22 cellular contexts compared by ENCODE assay signal in the genomic region with DNA sequence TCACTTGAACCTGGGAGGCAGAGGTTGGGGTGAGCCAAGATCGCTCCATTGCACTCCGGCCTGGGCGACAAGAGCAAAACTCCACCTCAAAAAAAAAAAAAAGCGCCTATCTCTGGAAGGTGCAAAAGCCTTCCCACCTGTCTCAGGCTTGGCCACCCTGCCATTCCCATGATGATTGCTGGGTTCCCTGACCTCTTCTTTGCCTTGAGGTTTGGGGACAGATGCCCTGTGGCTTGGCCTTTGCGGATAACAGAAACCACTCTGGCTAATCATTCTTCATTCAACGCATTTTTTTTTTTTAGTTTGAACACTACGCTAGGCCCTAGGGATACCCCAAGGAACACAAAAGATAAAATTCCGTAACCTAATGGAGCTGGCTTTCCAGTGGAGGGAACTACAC.
"Had no signal": no experiment of that assay in that cellular context is flagged by ENCODE, and none has a peak within 500 bp of the region (broad histone marks: within the 10 kb centered on the region; RNA-seq: fewer than 3 reads in every experiment).

No MANE protein-coding gene starts in this region.

- H3K27me3 Mint-ChIP-seq: activated CD4-positive, alpha-beta memory T cell treated with anti-CD3 and anti-CD28 coated beads for 36 hours; activated naive CD4-positive, alpha-beta T cell treated with anti-CD3 and anti-CD28 coated beads, Interleukin-2, amount 50 U/mL, for 24 hours; central memory CD8-positive, alpha-beta T cell; effector memory CD8-positive, alpha-beta T cell; naive thymus-derived CD8-positive, alpha-beta T cell; stimulated activated naive B cell treated with anti-CD40 and anti-IgM and Interleukin-4, amounts not matched to agents 10 μg/mL and 1 μg/mL and 100 μg/mL, for 72 hours; T-helper 17 cell had no signal

- H3K4me3 Mint-ChIP-seq: activated CD4-positive, alpha-beta memory T cell treated with anti-CD3 and anti-CD28 coated beads for 36 hours; activated naive CD4-positive, alpha-beta T cell treated with anti-CD3 and anti-CD28 coated beads, Interleukin-2, amount 50 U/mL, for 24 hours; central memory CD8-positive, alpha-beta T cell; effector memory CD8-positive, alpha-beta T cell; stimulated activated naive B cell treated with anti-CD40 and anti-IgM and Interleukin-4, amounts not matched to agents 10 μg/mL and 1 μg/mL and 100 μg/mL, for 72 hours; T-helper 17 cell had no signal

- H3K36me3 Mint-ChIP-seq: activated CD4-positive, alpha-beta memory T cell treated with anti-CD3 and anti-CD28 coated beads for 36 hours; activated naive CD4-positive, alpha-beta T cell treated with anti-CD3 and anti-CD28 coated beads, Interleukin-2, amount 50 U/mL, for 24 hours; naive thymus-derived CD8-positive, alpha-beta T cell had no signal

- H3K9me3 ChIP-seq: colonic mucosa, heart left ventricle, lower lobe of right lung, right lobe of liver, transverse colon had no signal

- H3K4me3 ChIP-seq: colonic mucosa, dorsolateral prefrontal cortex, heart left ventricle, lower lobe of right lung, right lobe of liver, skin epidermis, transverse colon had no signal

- FAIRE-seq: astrocyte, islet of Langerhans, urothelium cell line had no signal

- H3K79me2 ChIP-seq: parathyroid adenoma had no signal

- H3K27me3 ChIP-seq: colonic mucosa, dorsolateral prefrontal cortex, heart left ventricle, right lobe of liver, transverse colon had no signal

- H3K27ac Mint-ChIP-seq: activated naive CD4-positive, alpha-beta T cell treated with anti-CD3 and anti-CD28 coated beads, Interleukin-2, amount 50 U/mL, for 24 hours had no signal

- H3K9me3 Mint-ChIP-seq: activated CD4-positive, alpha-beta memory T cell treated with anti-CD3 and anti-CD28 coated beads for 36 hours; activated naive CD4-positive, alpha-beta T cell treated with anti-CD3 and anti-CD28 coated beads, Interleukin-2, amount 50 U/mL, for 24 hours; central memory CD8-positive, alpha-beta T cell; effector memory CD8-positive, alpha-beta T cell; stimulated activated naive B cell treated with anti-CD40 and anti-IgM and Interleukin-4, amounts not matched to agents 10 μg/mL and 1 μg/mL and 100 μg/mL, for 72 hours had no signal

- H3K36me3 ChIP-seq: colonic mucosa, heart left ventricle, lower lobe of right lung, right lobe of liver, transverse colon had no signal

- ATAC-seq: effector memory CD8-positive, alpha-beta T cell; heart left ventricle; lower lobe of right lung; naive thymus-derived CD8-positive, alpha-beta T cell; right lobe of liver; stimulated activated naive B cell treated with anti-CD40 and anti-IgM and Interleukin-4, amounts not matched to agents 10 μg/mL and 1 μg/mL and 100 μg/mL, for 72 hours; T-helper 17 cell had no signal

- H3K4me1 ChIP-seq: colonic mucosa, right lobe of liver had no signal

- DNase-seq: activated CD4-positive, alpha-beta T cell treated with anti-CD3 and anti-CD28 coated beads for 48 hours; activated CD4-positive, CD25-positive, alpha-beta regulatory T cell; activated T-cell treated with anti-CD3 and anti-CD28 coated beads, Interleukin-2, amount 50 U/mL, for 48 hours; colonic mucosa; dorsolateral prefrontal cortex; effector memory CD8-positive, alpha-beta T cell; heart left ventricle; lower lobe of right lung; naive thymus-derived CD8-positive, alpha-beta T cell; stimulated activated naive B cell treated with anti-CD40 and anti-IgM and Interleukin-4, amounts not matched to agents 10 μg/mL and 1 μg/mL and 100 μg/mL, for 72 hours; SW 1271; T-helper 17 cell; transverse colon had no signal

- H2AFZ ChIP-seq: parathyroid adenoma had no signal

- H3K9ac ChIP-seq: parathyroid adenoma had no signal

- H3K27ac ChIP-seq: colonic mucosa, dorsolateral prefrontal cortex, heart left ventricle, lower lobe of right lung, parathyroid adenoma, right lobe of liver, transverse colon had no signal
